ENCODE assay signal across 20 cellular contexts in the genomic region with DNA sequence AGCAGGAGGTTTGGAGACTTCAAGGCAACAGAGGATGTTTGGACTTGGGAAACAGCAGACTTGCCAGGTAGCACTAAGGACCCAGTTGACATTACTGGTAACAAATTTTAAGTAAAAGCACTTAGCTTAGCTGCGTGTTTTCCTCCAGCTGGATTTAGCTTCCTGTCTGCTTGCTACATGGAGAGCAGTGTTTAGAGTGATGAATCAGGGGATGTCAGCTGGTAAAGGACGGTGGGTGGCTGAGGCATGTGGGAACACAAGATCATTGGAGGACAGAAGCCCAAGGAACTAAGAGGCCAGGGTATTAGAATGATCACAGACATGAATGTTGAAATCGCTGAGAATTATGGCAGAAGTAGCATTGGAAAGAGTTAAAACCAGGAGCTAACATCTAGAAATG. TPM values are rescaled to one million over a fixed set of nuclear protein-coding genes. Genes with fewer than 3 reads are reported as not detected.
A peak's percentile ranks its signal among the peaks of the same experiment; 100 is the strongest.
DNase-seq lines count a peak whose midpoint lies in the region; ATAC-seq, FAIRE-seq and TF ChIP-seq lines count a peak whose summit lies in the region.
"Had no signal": no experiment of that assay in that cellular context is flagged by ENCODE, and none has a peak within 500 bp of the region (broad histone marks: within the 10 kb centered on the region; RNA-seq: fewer than 3 reads in every experiment).

No MANE protein-coding gene starts in this region.

- H3K79me1 ChIP-seq in trophoblast cell (ENCODE audit: low read length): no peaks in the 10 kb centered on the region

- no peak overlapping the region for H4K91ac ChIP-seq in trophoblast cell (ENCODE audit: low read depth, low read length)

- H3K9ac ChIP-seq in trophoblast cell (ENCODE audit: low read length): no peak overlapping the region

- no peak overlapping the region for H4K12ac ChIP-seq in trophoblast cell (ENCODE audit: low read depth, low read length)

- no peak overlapping the region for H3K14ac ChIP-seq in trophoblast cell (ENCODE audit: low read length)

- H3K4ac ChIP-seq in trophoblast cell (ENCODE audit: low read depth, low read length): peak overlapping the region; percentile 16

- FAIRE-seq in bronchial epithelial cell (lab: Jason Lieb, UNC) (no peak), D721Med (lab: Jason Lieb, UNC) (no peak)
- FAIRE-seq: H1 had no signal

- H3K27ac ChIP-seq in right atrium auricular region (peak overlapping the region; percentile 47 to 51), trophoblast cell (ENCODE audit: low read depth, low read length) (no peak overlapping the region)

- H3K79me2 ChIP-seq in trophoblast cell (ENCODE audit: control insufficient read depth, insufficient read depth, low read length, poor library complexity): peaks cover 9% of the 10 kb centered on the region

- H3K23ac ChIP-seq in trophoblast cell (ENCODE audit: low read length): no peak overlapping the region

- H3K27me3 ChIP-seq in bronchial epithelial cell (ENCODE audit: control insufficient read depth, insufficient read depth, low read length): no peaks in the 10 kb centered on the region
- H3K27me3 ChIP-seq in right atrium auricular region: no peaks in the 10 kb centered on the region
- H3K27me3 ChIP-seq in trophoblast cell (ENCODE audit: insufficient read depth, low read length): no peaks in the 10 kb centered on the region
- H3K27me3 ChIP-seq: right lobe of liver had no signal

- H4K8ac ChIP-seq in trophoblast cell (ENCODE audit: low read depth, low read length): no peak overlapping the region

- H2BK120ac ChIP-seq in trophoblast cell (ENCODE audit: insufficient read depth, low read length, poor library complexity): no peak overlapping the region

- no peak overlapping the region for H3K18ac ChIP-seq in trophoblast cell (ENCODE audit: low read length)

- no CpG with 5 or more reads among the region's 3 CpGs for WGBS in trophoblast cell (ENCODE audit: extremely low coverage, insufficient coverage, insufficient read length)

- DNase-seq in AG08396 (ENCODE audit: low spot score): peak; percentile 23
- peak; percentile 38 for DNase-seq in bronchial epithelial cell (ENCODE audit: low read depth)
- DNase-seq in right atrium auricular region (ENCODE audit: low spot score): no peak
- no peak for DNase-seq in trophoblast cell
- DNase-seq in DMS53 (lab: John Stamatoyannopoulos, UW): no peak
- DNase-seq in D721Med (ENCODE audit: insufficient read length, low spot score): no peak
- no peak for DNase-seq in COLO668 (lab: John Stamatoyannopoulos, UW; ENCODE audit: unreplicated experiment)
- DNase-seq: activated CD4-positive, alpha-beta T cell treated with anti-CD3 and anti-CD28 coated beads, Interleukin-2, amount 50 U/mL, for 1 hour; activated naive CD8-positive, alpha-beta T cell treated with anti-CD3 and anti-CD28 coated beads, Interleukin-2, amount 50 U/mL, for 24 hours; activated T-cell treated with anti-CD3 and anti-CD28 coated beads, Interleukin-2, amount 50 U/mL, for 1 hour; Calu3; naive B cell; NCI-H1092 treated with DMSO at 0.1 percent for 48 hours; NCI-H2171 treated with DMSO at 0.1 percent for 48 hours; right lobe of liver; SIG-M5; stimulated activated CD4-positive, alpha-beta T cell treated with anti-CD3 and anti-CD28 coated beads, Interleukin-4, amount 100 ng/mL, for 4 hours had no signal

- no peaks in the 10 kb centered on the region for H3K9me3 ChIP-seq in right atrium auricular region
- H3K9me3 ChIP-seq in trophoblast cell (ENCODE audit: insufficient read depth, low read depth, low read length): no peaks in the 10 kb centered on the region
- H3K9me3 ChIP-seq: right lobe of liver had no signal

- no peak overlapping the region for H3K4me3 ChIP-seq in bronchial epithelial cell (ENCODE audit: low read depth, low read length)
- no peak overlapping the region for H3K4me3 ChIP-seq in right atrium auricular region
- no peak overlapping the region for H3K4me3 ChIP-seq in trophoblast cell (ENCODE audit: low read depth, low read length)
- H3K4me3 ChIP-seq: right lobe of liver had no signal

- TF ChIP-seq CTCF in bronchial epithelial cell (IDR thresholded peaks at IDR 0.05; ENCODE audit: insufficient read depth, low read length, severe bottlenecking) (no peak), right atrium auricular region (IDR thresholded peaks at IDR 0.05) (no peak), D721Med (IDR thresholded peaks at IDR 0.05; ENCODE audit: insufficient read depth, missing control alignments) (no peak)

- no peak overlapping the region for H2AFZ ChIP-seq in trophoblast cell (ENCODE audit: insufficient read depth, low read length, poor library complexity)

- H3K36me3 ChIP-seq in bronchial epithelial cell (ENCODE audit: control insufficient read depth, insufficient read depth, low read length) (no peaks in the 10 kb centered on the region), right atrium auricular region (peaks cover 37% of the 10 kb centered on the region), trophoblast cell (ENCODE audit: control insufficient read depth in 1 of 2, insufficient read depth in 2 of 2, low read length in 2 of 2) (peaks cover 6 to 19% of the 10 kb centered on the region in 2 experiments)
- H3K36me3 ChIP-seq: right lobe of liver had no signal

- no peak overlapping the region for H2BK5ac ChIP-seq in trophoblast cell (ENCODE audit: low read depth, low read length, poor library complexity)

- H3K4me1 ChIP-seq in right atrium auricular region (peaks cover 0 to 77% of the 10 kb centered on the region in 2 donors), trophoblast cell (ENCODE audit: control insufficient read depth in 1 of 2, insufficient read depth in 2 of 2, low read length in 2 of 2) (peaks cover 5 to 9% of the 10 kb centered on the region in 2 experiments)
- H3K4me1 ChIP-seq: right lobe of liver had no signal

- no peak overlapping the region for H3K4me2 ChIP-seq in trophoblast cell (ENCODE audit: low read length)

- ATAC-seq in GM19397 (IDR thresholded peaks at IDR 0.05; ENCODE audit: unreplicated experiment): no peak
- ATAC-seq: activated naive CD8-positive, alpha-beta T cell treated with anti-CD3 and anti-CD28 coated beads, Interleukin-2, amount 50 U/mL, for 24 hours; stimulated activated effector memory CD8-positive, alpha-beta T cell treated with anti-CD3 and anti-CD28 coated beads, Interleukin-12 subunit alpha, Interleukin-12 subunit beta, amount 100 ng/mL, for 72 hours had no signal

- no peak overlapping the region for H2AK5ac ChIP-seq in trophoblast cell (ENCODE audit: low read length)

- no peak overlapping the region for H2BK12ac ChIP-seq in trophoblast cell (ENCODE audit: low read length)

RNA-seq across cellular contexts. Expression of gene CALD1, which starts 34.2 kb away (rescaled TPM):
- total RNA-seq in bronchial epithelial cell (71.3 and 102 TPM in 2 replicates), right atrium auricular region (100 to 1,000 TPM; 119 to 157 TPM)
- polyA plus RNA-seq in trophoblast cell (2013): 510 and 518 TPM in 2 replicates

Comparison
In these comparisons a context has a peak if more than half of its experiments do, and no peak if none do; other contexts are left out.
1. DNase-seq: peak in AG08396 (single experiment) and bronchial epithelial cell (single experiment); none in right atrium auricular region (single experiment), trophoblast cell (0 of 2), DMS53 (single experiment), D721Med (single experiment) and COLO668 (single experiment).